ENCODE assay signal across 1 cellular context in the genomic region with DNA sequence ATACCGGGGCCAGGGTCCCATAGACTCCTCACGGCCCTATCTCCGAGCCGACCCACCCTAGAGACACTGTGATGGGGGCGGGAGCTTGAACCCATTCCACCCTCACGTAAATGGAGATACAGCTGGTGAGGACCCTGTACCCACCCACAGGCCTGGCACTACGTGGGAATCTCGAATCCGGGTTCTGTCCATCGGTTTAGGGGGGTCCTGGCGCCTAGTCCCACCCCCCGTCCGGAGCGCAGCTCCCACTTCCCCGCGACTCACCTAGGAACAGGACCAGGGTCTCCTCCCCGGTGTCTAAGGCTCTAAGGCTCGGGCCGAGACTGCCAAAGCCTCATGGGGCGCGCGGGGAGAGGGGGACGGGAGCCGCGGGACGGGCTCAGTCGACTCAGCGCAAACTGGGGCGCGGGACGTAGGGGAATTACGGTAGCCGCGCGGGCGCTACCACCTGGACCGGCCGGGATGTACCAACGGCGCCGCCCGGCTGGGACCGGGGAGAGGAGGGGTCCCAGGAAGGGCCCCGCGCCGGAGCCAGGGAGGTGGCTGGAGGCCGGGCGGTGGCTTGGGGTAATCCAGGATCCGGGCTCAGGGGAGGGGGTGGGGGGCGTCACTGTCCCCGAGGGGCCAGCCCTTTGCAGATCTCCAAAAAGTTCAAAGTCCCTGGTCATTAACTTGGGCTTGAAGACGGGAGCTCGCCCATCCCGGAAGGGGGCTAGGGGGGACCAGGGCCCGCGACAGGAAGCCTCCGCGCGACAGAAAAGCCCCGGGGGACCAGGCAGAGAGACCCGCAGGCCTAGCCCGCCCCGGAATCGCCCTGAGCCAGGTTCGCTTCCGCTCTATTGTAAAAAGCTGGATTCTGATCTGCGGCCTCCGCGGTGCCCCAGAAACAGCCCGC.
TF ChIP-seq lines count a peak whose summit lies in the region.

No MANE protein-coding gene starts in this region.

TF ChIP-seq in HepG2, 621 proteins besides CTCF, POLR2A, EP300 and RAD21 (continued from another document and continues in another):
- TF ChIP-seq, protein P1, sequence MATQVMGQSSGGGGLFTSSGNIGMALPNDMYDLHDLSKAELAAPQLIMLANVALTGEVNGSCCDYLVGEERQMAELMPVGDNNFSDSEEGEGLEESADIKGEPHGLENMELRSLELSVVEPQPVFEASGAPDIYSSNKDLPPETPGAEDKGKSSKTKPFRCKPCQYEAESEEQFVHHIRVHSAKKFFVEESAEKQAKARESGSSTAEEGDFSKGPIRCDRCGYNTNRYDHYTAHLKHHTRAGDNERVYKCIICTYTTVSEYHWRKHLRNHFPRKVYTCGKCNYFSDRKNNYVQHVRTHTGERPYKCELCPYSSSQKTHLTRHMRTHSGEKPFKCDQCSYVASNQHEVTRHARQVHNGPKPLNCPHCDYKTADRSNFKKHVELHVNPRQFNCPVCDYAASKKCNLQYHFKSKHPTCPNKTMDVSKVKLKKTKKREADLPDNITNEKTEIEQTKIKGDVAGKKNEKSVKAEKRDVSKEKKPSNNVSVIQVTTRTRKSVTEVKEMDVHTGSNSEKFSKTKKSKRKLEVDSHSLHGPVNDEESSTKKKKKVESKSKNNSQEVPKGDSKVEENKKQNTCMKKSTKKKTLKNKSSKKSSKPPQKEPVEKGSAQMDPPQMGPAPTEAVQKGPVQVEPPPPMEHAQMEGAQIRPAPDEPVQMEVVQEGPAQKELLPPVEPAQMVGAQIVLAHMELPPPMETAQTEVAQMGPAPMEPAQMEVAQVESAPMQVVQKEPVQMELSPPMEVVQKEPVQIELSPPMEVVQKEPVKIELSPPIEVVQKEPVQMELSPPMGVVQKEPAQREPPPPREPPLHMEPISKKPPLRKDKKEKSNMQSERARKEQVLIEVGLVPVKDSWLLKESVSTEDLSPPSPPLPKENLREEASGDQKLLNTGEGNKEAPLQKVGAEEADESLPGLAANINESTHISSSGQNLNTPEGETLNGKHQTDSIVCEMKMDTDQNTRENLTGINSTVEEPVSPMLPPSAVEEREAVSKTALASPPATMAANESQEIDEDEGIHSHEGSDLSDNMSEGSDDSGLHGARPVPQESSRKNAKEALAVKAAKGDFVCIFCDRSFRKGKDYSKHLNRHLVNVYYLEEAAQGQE (IDR thresholded peaks at IDR 0.05; ENCODE audit: borderline replicate concordance in 1 of 2, low read depth in 1 of 2, low read length in 2 of 2), result no peak
- TF ChIP-seq AGO1 (IDR thresholded peaks at IDR 0.05; ENCODE audit: low read depth, low read length, poor library complexity, severe bottlenecking) (peak; percentile 69), KDM6A (CRISPR knock-in tag; IDR thresholded peaks at IDR 0.05; ENCODE audit: low read depth) (no peak), ZBTB1 (CRISPR knock-in tag; IDR thresholded peaks at IDR 0.05; ENCODE audit: borderline replicate concordance) (no peak), NFE2L1 (CRISPR knock-in tag; IDR thresholded peaks at IDR 0.05; ENCODE audit: borderline replicate concordance) (peak; percentile 46; the same call in 1 of the 2 replicates), PRMT3 (CRISPR knock-in tag; IDR thresholded peaks at IDR 0.05; ENCODE audit: borderline replicate concordance, low read depth) (no peak), KLF15 (CRISPR knock-in tag; IDR thresholded peaks at IDR 0.05; ENCODE audit: borderline replicate concordance) (no peak), NFIB (CRISPR knock-in tag; IDR thresholded peaks at IDR 0.05; ENCODE audit: borderline replicate concordance) (no peak), ZFX (CRISPR knock-in tag; IDR thresholded peaks at IDR 0.05; ENCODE audit: low read depth) (peak; percentile 74), ZNF329 (CRISPR knock-in tag; IDR thresholded peaks at IDR 0.05; ENCODE audit: low read depth) (no peak), ZNF432 (CRISPR knock-in tag; IDR thresholded peaks at IDR 0.05; ENCODE audit: borderline replicate concordance) (peak; percentile 12; the same call in 1 of the 2 replicates), ZNF776 (CRISPR knock-in tag; IDR thresholded peaks at IDR 0.05) (no peak), NCOA1 (CRISPR knock-in tag; IDR thresholded peaks at IDR 0.05) (no peak), HNRNPH1 (optimal IDR thresholded peaks at IDR 0.05; ENCODE audit: low read depth, low read length) (no peak), ZNF501 (CRISPR knock-in tag; IDR thresholded peaks at IDR 0.05) (peak; percentile 36; the same call in 1 of the 2 replicates), FOXK2 (IDR thresholded peaks at IDR 0.05) (no peak), HOXA9 (CRISPR knock-in tag; IDR thresholded peaks at IDR 0.05; ENCODE audit: borderline replicate concordance) (no peak), KLF12 (CRISPR knock-in tag; IDR thresholded peaks at IDR 0.05; ENCODE audit: borderline replicate concordance) (peak; percentile 17; the same call in 1 of the 2 replicates), ZNF589 (CRISPR knock-in tag; conservative IDR thresholded peaks at IDR 0.05) (no peak), MIER3 (CRISPR knock-in tag; IDR thresholded peaks at IDR 0.05; ENCODE audit: borderline replicate concordance) (no peak), ZNF160 (CRISPR knock-in tag; IDR thresholded peaks at IDR 0.05) (no peak), ZNF788 (CRISPR knock-in tag; IDR thresholded peaks at IDR 0.05; ENCODE audit: borderline replicate concordance) (peak; percentile 45; the same call in 1 of the 2 replicates), GZF1 (CRISPR knock-in tag; IDR thresholded peaks at IDR 0.05) (peak; percentile 100), ISL2 (CRISPR knock-in tag; IDR thresholded peaks at IDR 0.05) (no peak)
- TF ChIP-seq, protein P2, sequence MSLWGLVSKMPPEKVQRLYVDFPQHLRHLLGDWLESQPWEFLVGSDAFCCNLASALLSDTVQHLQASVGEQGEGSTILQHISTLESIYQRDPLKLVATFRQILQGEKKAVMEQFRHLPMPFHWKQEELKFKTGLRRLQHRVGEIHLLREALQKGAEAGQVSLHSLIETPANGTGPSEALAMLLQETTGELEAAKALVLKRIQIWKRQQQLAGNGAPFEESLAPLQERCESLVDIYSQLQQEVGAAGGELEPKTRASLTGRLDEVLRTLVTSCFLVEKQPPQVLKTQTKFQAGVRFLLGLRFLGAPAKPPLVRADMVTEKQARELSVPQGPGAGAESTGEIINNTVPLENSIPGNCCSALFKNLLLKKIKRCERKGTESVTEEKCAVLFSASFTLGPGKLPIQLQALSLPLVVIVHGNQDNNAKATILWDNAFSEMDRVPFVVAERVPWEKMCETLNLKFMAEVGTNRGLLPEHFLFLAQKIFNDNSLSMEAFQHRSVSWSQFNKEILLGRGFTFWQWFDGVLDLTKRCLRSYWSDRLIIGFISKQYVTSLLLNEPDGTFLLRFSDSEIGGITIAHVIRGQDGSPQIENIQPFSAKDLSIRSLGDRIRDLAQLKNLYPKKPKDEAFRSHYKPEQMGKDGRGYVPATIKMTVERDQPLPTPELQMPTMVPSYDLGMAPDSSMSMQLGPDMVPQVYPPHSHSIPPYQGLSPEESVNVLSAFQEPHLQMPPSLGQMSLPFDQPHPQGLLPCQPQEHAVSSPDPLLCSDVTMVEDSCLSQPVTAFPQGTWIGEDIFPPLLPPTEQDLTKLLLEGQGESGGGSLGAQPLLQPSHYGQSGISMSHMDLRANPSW (CRISPR knock-in tag; IDR thresholded peaks at IDR 0.05; ENCODE audit: borderline replicate concordance), result no peak
- TF ChIP-seq, protein P3, sequence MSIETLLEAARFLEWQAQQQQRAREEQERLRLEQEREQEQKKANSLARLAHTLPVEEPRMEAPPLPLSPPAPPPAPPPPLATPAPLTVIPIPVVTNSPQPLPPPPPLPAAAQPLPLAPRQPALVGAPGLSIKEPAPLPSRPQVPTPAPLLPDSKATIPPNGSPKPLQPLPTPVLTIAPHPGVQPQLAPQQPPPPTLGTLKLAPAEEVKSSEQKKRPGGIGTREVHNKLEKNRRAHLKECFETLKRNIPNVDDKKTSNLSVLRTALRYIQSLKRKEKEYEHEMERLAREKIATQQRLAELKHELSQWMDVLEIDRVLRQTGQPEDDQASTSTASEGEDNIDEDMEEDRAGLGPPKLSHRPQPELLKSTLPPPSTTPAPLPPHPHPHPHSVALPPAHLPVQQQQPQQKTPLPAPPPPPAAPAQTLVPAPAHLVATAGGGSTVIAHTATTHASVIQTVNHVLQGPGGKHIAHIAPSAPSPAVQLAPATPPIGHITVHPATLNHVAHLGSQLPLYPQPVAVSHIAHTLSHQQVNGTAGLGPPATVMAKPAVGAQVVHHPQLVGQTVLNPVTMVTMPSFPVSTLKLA (IDR thresholded peaks at IDR 0.05), result no peak
- TF ChIP-seq, protein P4, sequence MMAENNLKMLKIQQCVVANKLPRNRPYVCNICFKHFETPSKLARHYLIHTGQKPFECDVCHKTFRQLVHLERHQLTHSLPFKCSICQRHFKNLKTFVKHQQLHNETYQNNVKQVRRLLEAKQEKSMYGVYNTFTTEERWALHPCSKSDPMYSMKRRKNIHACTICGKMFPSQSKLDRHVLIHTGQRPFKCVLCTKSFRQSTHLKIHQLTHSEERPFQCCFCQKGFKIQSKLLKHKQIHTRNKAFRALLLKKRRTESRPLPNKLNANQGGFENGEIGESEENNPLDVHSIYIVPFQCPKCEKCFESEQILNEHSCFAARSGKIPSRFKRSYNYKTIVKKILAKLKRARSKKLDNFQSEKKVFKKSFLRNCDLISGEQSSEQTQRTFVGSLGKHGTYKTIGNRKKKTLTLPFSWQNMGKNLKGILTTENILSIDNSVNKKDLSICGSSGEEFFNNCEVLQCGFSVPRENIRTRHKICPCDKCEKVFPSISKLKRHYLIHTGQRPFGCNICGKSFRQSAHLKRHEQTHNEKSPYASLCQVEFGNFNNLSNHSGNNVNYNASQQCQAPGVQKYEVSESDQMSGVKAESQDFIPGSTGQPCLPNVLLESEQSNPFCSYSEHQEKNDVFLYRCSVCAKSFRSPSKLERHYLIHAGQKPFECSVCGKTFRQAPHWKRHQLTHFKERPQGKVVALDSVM (CRISPR knock-in tag; IDR thresholded peaks at IDR 0.05), result no peak
- TF ChIP-seq, protein P5, sequence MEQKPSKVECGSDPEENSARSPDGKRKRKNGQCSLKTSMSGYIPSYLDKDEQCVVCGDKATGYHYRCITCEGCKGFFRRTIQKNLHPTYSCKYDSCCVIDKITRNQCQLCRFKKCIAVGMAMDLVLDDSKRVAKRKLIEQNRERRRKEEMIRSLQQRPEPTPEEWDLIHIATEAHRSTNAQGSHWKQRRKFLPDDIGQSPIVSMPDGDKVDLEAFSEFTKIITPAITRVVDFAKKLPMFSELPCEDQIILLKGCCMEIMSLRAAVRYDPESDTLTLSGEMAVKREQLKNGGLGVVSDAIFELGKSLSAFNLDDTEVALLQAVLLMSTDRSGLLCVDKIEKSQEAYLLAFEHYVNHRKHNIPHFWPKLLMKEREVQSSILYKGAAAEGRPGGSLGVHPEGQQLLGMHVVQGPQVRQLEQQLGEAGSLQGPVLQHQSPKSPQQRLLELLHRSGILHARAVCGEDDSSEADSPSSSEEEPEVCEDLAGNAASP (CRISPR knock-in tag; IDR thresholded peaks at IDR 0.05; ENCODE audit: borderline replicate concordance), result 0 out of 2 replicates have a peak, but pooled peaks have one; percentile 5
- TF ChIP-seq, protein P6, sequence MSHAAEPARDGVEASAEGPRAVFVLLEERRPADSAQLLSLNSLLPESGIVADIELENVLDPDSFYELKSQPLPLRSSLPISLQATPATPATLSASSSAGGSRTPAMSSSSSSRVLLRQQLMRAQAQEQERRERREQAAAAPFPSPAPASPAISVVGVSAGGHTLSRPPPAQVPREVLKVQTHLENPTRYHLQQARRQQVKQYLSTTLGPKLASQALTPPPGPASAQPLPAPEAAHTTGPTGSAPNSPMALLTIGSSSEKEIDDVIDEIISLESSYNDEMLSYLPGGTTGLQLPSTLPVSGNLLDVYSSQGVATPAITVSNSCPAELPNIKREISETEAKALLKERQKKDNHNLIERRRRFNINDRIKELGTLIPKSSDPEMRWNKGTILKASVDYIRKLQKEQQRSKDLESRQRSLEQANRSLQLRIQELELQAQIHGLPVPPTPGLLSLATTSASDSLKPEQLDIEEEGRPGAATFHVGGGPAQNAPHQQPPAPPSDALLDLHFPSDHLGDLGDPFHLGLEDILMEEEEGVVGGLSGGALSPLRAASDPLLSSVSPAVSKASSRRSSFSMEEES (CRISPR knock-in tag; IDR thresholded peaks at IDR 0.05), result no peak
- TF ChIP-seq, protein P7, sequence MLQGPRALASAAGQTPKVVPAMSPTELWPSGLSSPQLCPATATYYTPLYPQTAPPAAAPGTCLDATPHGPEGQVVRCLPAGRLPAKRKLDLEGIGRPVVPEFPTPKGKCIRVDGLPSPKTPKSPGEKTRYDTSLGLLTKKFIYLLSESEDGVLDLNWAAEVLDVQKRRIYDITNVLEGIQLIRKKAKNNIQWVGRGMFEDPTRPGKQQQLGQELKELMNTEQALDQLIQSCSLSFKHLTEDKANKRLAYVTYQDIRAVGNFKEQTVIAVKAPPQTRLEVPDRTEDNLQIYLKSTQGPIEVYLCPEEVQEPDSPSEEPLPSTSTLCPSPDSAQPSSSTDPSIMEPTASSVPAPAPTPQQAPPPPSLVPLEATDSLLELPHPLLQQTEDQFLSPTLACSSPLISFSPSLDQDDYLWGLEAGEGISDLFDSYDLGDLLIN (CRISPR knock-in tag; IDR thresholded peaks at IDR 0.05; ENCODE audit: borderline replicate concordance), result no peak
- TF ChIP-seq, protein P8, sequence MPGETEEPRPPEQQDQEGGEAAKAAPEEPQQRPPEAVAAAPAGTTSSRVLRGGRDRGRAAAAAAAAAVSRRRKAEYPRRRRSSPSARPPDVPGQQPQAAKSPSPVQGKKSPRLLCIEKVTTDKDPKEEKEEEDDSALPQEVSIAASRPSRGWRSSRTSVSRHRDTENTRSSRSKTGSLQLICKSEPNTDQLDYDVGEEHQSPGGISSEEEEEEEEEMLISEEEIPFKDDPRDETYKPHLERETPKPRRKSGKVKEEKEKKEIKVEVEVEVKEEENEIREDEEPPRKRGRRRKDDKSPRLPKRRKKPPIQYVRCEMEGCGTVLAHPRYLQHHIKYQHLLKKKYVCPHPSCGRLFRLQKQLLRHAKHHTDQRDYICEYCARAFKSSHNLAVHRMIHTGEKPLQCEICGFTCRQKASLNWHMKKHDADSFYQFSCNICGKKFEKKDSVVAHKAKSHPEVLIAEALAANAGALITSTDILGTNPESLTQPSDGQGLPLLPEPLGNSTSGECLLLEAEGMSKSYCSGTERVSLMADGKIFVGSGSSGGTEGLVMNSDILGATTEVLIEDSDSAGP (CRISPR knock-in tag; IDR thresholded peaks at IDR 0.05; ENCODE audit: borderline replicate concordance), result peak; percentile 73; the same call in 1 of the 2 replicates
- TF ChIP-seq, protein P9, sequence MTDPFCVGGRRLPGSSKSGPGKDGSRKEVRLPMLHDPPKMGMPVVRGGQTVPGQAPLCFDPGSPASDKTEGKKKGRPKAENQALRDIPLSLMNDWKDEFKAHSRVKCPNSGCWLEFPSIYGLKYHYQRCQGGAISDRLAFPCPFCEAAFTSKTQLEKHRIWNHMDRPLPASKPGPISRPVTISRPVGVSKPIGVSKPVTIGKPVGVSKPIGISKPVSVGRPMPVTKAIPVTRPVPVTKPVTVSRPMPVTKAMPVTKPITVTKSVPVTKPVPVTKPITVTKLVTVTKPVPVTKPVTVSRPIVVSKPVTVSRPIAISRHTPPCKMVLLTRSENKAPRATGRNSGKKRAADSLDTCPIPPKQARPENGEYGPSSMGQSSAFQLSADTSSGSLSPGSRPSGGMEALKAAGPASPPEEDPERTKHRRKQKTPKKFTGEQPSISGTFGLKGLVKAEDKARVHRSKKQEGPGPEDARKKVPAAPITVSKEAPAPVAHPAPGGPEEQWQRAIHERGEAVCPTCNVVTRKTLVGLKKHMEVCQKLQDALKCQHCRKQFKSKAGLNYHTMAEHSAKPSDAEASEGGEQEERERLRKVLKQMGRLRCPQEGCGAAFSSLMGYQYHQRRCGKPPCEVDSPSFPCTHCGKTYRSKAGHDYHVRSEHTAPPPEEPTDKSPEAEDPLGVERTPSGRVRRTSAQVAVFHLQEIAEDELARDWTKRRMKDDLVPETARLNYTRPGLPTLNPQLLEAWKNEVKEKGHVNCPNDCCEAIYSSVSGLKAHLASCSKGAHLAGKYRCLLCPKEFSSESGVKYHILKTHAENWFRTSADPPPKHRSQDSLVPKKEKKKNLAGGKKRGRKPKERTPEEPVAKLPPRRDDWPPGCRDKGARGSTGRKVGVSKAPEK (CRISPR knock-in tag; IDR thresholded peaks at IDR 0.05; ENCODE audit: borderline replicate concordance), result no peak
